Comparison of ENCODE assay signal across 19 cellular contexts in genomic region chr1:211874521-211875347, GRCh38. TPM values are rescaled to one million over a fixed set of nuclear protein-coding genes. Genes with fewer than 3 reads are reported as not detected.
A peak's percentile ranks its signal among the peaks of the same experiment; 100 is the strongest.
DNase-seq lines count a peak whose midpoint lies in the region; ATAC-seq and TF ChIP-seq lines count a peak whose summit lies in the region.
"Had no signal": no experiment of that assay in that cellular context is flagged by ENCODE, and none has a peak within 500 bp of the region (broad histone marks: within the 10 kb centered on the region; RNA-seq: fewer than 3 reads in every experiment).

No MANE protein-coding gene starts in this region.

- no peak overlapping the region for H3K4me3 ChIP-seq in left ventricle myocardium inferior
- no peak overlapping the region for H3K4me3 ChIP-seq in right lobe of liver
- no peak overlapping the region for H3K4me3 ChIP-seq in upper lobe of right lung
- H3K4me3 ChIP-seq: BLaER1, HAP-1, SJCRH30 had no signal

- no peaks in the 10 kb centered on the region for H3K4me1 ChIP-seq in left ventricle myocardium inferior
- H3K4me1 ChIP-seq in right lobe of liver = no peaks in the 10 kb centered on the region
- no peaks in the 10 kb centered on the region for H3K4me1 ChIP-seq in upper lobe of right lung
- H3K4me1 ChIP-seq: BLaER1, HAP-1, SJCRH30 had no signal

- H3K36me3 ChIP-seq in left ventricle myocardium inferior = no peaks in the 10 kb centered on the region
- no peaks in the 10 kb centered on the region for H3K36me3 ChIP-seq in right lobe of liver
- H3K36me3 ChIP-seq in upper lobe of right lung = no peaks in the 10 kb centered on the region
- H3K36me3 ChIP-seq: BLaER1, HAP-1, SJCRH30 had no signal

- H3K27ac ChIP-seq in left ventricle myocardium inferior (replicated peaks) (no peak overlapping the region), right lobe of liver (no peak overlapping the region), upper lobe of right lung (no peak overlapping the region)
- H3K27ac ChIP-seq: BLaER1, SJCRH30 had no signal

- peaks cover 5% of the 10 kb centered on the region for H3K27me3 ChIP-seq in left ventricle myocardium inferior (ENCODE audit: low read depth)
- H3K27me3 ChIP-seq in right lobe of liver = no peaks in the 10 kb centered on the region
- H3K27me3 ChIP-seq in upper lobe of right lung = no peaks in the 10 kb centered on the region
- H3K27me3 ChIP-seq: BLaER1 had no signal

- no peaks in the 10 kb centered on the region for H3K9me3 ChIP-seq in left ventricle myocardium inferior (replicated peaks)
- H3K9me3 ChIP-seq in right lobe of liver = no peaks in the 10 kb centered on the region
- H3K9me3 ChIP-seq in upper lobe of right lung = no peaks in the 10 kb centered on the region
- H3K9me3 ChIP-seq: BLaER1, HAP-1 had no signal

- 42% methylated on average over 3 of the region's 25 CpGs for WGBS in right lobe of liver (ENCODE audit: insufficient coverage, low coverage, low lambda C conversion rate, missing lambda C conversion rate)

- CTCF ChIA-PET in GM10248 (lab: Yijun Ruan, JAX) = interaction anchor here (1.5 to 2.4 kb wide), 2 partner anchors 10 to 58 kb away, joined by 3 to 5 read pairs; no protein-coding TSS in a partner anchor

- POLR2A ChIA-PET in GM10248 (lab: Yijun Ruan, JAX) = no interaction called here

- intact Hi-C loops in Right ventricle myocardium inferior (cut with DNase I) = no loop called here
- intact Hi-C loops in left ventricle myocardium inferior (cut with micrococcal nuclease) = no loop called here
- intact Hi-C loops in right lobe of liver (cut with DNase I) = no loop called here
- intact Hi-C loops in upper lobe of right lung (cut with DNase I) = no loop called here

- no peak for DNase-seq in Right ventricle myocardium inferior (ENCODE audit: missing footprints)
- DNase-seq in left ventricle myocardium inferior = no peak
- peak; percentile 11 for DNase-seq in astrocyte of the hippocampus (ENCODE audit: low read depth, low spot score)
- DNase-seq in right lobe of liver = no peak
- DNase-seq in upper lobe of right lung = peak; percentile 69
- no peak for DNase-seq in GM10248 (ENCODE audit: extremely low spot score)
- no peak for DNase-seq in kidney glomerular epithelial cell (lab: John Stamatoyannopoulos, UW)
- no peak for DNase-seq in OCI-M2 (lab: John Stamatoyannopoulos, UW; ENCODE audit: unreplicated experiment)
- DNase-seq: CD8-positive, alpha-beta memory T cell; DMS79; KBM-7; NCI-H1436 treated with DMSO at 0.1 percent for 48 hours; NCI-H226; NCI-H69; OCI-M1; RPMI8226; SJCRH30 had no signal

- TF ChIP-seq POLR2A in right lobe of liver (IDR thresholded peaks at IDR 0.05) = no peak

- ATAC-seq in Right ventricle myocardium inferior (peak; percentile 70), right lobe of liver (peak; percentile 15 to 65 (median 32)), upper lobe of right lung (peak; percentile 73)

- TF ChIP-seq CTCF in left ventricle myocardium inferior (IDR thresholded peaks at IDR 0.05; ENCODE audit: borderline replicate concordance) (no peak), right lobe of liver (IDR thresholded peaks at IDR 0.05) (no peak), upper lobe of right lung (IDR thresholded peaks at IDR 0.05) (no peak), GM10248 (IDR thresholded peaks at IDR 0.05; ENCODE audit: control extremely low read depth, extremely low read depth, low read depth, missing control alignments) (no peak)

RNA-seq across cellular contexts. Expression of gene LPGAT1, which starts 44.2 kb away (rescaled TPM):
- total RNA-seq in Right ventricle myocardium inferior (22.2 TPM), left ventricle myocardium inferior (24.9 TPM), right lobe of liver (100 to 1,000 TPM in 1 of 6 experiments, 10 to 100 TPM in 5; 32.0 to 141 (median 55.7) TPM), upper lobe of right lung (34.5 TPM)

Comparison
In these comparisons a context has a peak if more than half of its experiments do, and no peak if none do; other contexts are left out.
1. DNase-seq: peak in astrocyte of the hippocampus (single experiment) and upper lobe of right lung (single experiment); none in Right ventricle myocardium inferior (single experiment), left ventricle myocardium inferior (single experiment), right lobe of liver (0 of 3), GM10248 (single experiment), kidney glomerular epithelial cell (single experiment) and OCI-M2 (single experiment).
2. Peak in every context shown above with its lines, with median percentiles within 50 percentile points of each other: ATAC-seq.